ENCODE assay signal across 22 cellular contexts in the genomic region with DNA sequence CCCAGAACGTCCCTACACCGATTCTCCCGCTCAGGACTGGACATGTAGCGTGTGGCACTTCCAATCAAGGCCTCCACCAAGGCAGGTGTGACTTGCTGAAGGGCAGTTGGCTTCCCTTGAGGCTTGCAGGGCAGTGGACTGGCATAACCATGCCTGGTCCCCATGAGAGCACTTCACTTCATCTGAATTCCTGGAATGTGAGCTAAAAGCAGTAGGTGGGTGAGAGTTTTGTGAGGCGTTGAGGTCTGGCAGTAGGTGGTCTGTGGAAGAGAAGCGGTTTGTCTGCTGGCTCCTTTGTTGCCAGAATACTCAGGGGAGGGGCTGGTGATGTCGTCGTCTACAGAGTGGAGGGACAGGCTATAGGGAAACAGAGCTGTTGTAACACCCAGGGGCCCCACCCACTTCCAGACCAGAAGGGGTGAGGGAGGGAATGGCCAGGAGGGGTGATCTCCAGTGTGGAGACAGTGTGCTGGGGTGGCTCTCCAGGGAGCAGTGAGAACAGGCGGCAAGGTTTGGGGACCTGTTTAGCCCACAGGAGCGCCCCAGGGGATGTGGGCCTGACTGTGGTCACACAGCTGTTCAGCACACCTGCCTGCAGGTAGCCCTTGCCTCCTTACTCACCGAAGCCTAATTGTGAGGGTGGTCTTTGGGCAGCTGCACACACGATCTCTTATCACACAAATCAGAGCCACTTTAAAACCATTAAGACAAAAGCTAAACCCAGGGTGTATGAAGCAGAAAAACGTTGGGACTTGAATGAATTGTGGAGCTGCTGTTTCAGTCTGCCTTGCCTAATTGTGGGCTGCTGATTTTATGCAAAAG. TPM values are rescaled to one million over a fixed set of nuclear protein-coding genes. Genes with fewer than 3 reads are reported as not detected.
DNase-seq lines count a peak whose midpoint lies in the region; TF ChIP-seq lines count a peak whose summit lies in the region.
"Had no signal": no experiment of that assay in that cellular context is flagged by ENCODE, and none has a peak within 500 bp of the region (broad histone marks: within the 10 kb centered on the region; RNA-seq: fewer than 3 reads in every experiment).

No MANE protein-coding gene starts in this region.

- no peak overlapping the region for H3K4ac ChIP-seq in H9 (ENCODE audit: low read depth, low read length)

- no peaks in the 10 kb centered on the region; a peak in 1 of 7 replicates for H3K36me3 Mint-ChIP-seq in H9 (ENCODE audit: insufficient read depth in 1 of 3, low read depth in 3 of 3)
- H3K36me3 Mint-ChIP-seq: activated CD8-positive, alpha-beta memory T cell treated with anti-CD3 and anti-CD28 coated beads, Interleukin-2, amount 10 ng/mL, durations not matched to agents 7 days and 5 days; IgD-negative memory B cell; natural killer cell treated with Interleukin-12 subunit alpha and Interleukin-12 subunit beta and Interleukin-15 and Interleukin-18, amount 100 ng/mL, for 72 hours had no signal

- no peak overlapping the region for H4K91ac ChIP-seq in H9 (ENCODE audit: insufficient read length, low read depth, low read length)

- TF ChIP-seq CTCF in H9 (conservative IDR thresholded peaks at IDR 0.05) = no peak
- no peak for TF ChIP-seq CTCF in choroid plexus epithelial cell (conservative IDR thresholded peaks at IDR 0.05; ENCODE audit: low read depth, low read length)

- peak overlapping the region; percentile 56; the same call in 1 of the 2 replicates for H3K4me3 ChIP-seq in BLaER1
- H3K4me3 ChIP-seq in choroid plexus epithelial cell (ENCODE audit: low read depth, low read length) = no peak overlapping the region
- H3K4me3 ChIP-seq in mesodermal cell (ENCODE audit: extremely low read depth, insufficient read depth, low read length, poor library complexity, severe bottlenecking) = no peak overlapping the region
- H3K4me3 ChIP-seq: HAP-1, right atrium auricular region had no signal

- H2BK12ac ChIP-seq in H9 (ENCODE audit: insufficient read length, low read depth, low read length) = no peak overlapping the region

- H3K56ac ChIP-seq in H9 (ENCODE audit: insufficient read length, low read depth, low read length) = no peak overlapping the region

- no peaks in the 10 kb centered on the region for H3K79me1 ChIP-seq in H9 (ENCODE audit: insufficient read depth, low read depth, low read length, poor library complexity, severe bottlenecking)

- peak overlapping the region; percentile 9 for H3K14ac ChIP-seq in H9 (ENCODE audit: insufficient read depth, low read length)

- no peak overlapping the region for H2AK5ac ChIP-seq in H9 (ENCODE audit: insufficient read length, low read length)

- H3K4me3 Mint-ChIP-seq in H9 = no peak overlapping the region; a peak in 2 of 5 replicates
- H3K4me3 Mint-ChIP-seq: activated CD8-positive, alpha-beta memory T cell treated with anti-CD3 and anti-CD28 coated beads, Interleukin-2, amount 10 ng/mL, durations not matched to agents 7 days and 5 days; natural killer cell treated with Interleukin-12 subunit alpha and Interleukin-12 subunit beta and Interleukin-15 and Interleukin-18, amount 100 ng/mL, for 72 hours; T-helper 2 cell treated with Interferon-gamma antibody and Interleukin-4, amounts not matched to agents 5 μg/mL and 100 μg/mL, for 36 hours had no signal

- H3K79me2 ChIP-seq in H9 (ENCODE audit: insufficient read depth, low read length) = no peaks in the 10 kb centered on the region

- no peak overlapping the region for H2BK5ac ChIP-seq in H9 (ENCODE audit: insufficient read length, low read length)

- H3K4me1 Mint-ChIP-seq in H9 = peaks cover 21 to 32% of the 10 kb centered on the region in 2 experiments

- H3K9me3 Mint-ChIP-seq in H9 = no peaks in the 10 kb centered on the region
- H3K9me3 Mint-ChIP-seq: IgD-negative memory B cell; natural killer cell treated with Interleukin-12 subunit alpha and Interleukin-12 subunit beta and Interleukin-15 and Interleukin-18, amount 100 ng/mL, for 72 hours; T-helper 2 cell treated with Interferon-gamma antibody and Interleukin-4, amounts not matched to agents 5 μg/mL and 100 μg/mL, for 36 hours had no signal

- no peak overlapping the region for H2BK15ac ChIP-seq in H9 (ENCODE audit: low read depth, low read length)

- peak overlapping the region; percentile 15 for H3K18ac ChIP-seq in H9 (ENCODE audit: insufficient read length, low read depth, low read length)

- no peaks in the 10 kb centered on the region for H3K9me3 ChIP-seq in BLaER1
- no peaks in the 10 kb centered on the region for H3K9me3 ChIP-seq in H9 (ENCODE audit: control insufficient read depth, low read depth, low read length)
- no peaks in the 10 kb centered on the region for H3K9me3 ChIP-seq in mesodermal cell (ENCODE audit: control insufficient read depth, low read length)
- H3K9me3 ChIP-seq: HAP-1, right atrium auricular region had no signal

- no peaks in the 10 kb centered on the region; the same call in 1 of the 2 replicates for H3K27me3 Mint-ChIP-seq in H9 (ENCODE audit: low read depth)
- H3K27me3 Mint-ChIP-seq: IgD-negative memory B cell had no signal

- H2AFZ ChIP-seq in H9 (ENCODE audit: low read length) = no peak overlapping the region

- no peak overlapping the region for H4K8ac ChIP-seq in H9 (replicated peaks; ENCODE audit: insufficient read length, low read depth, low read length)

- no peak overlapping the region for H4K5ac ChIP-seq in H9 (ENCODE audit: insufficient read length, low read depth, low read length)

- H3T11ph ChIP-seq in H9 (ENCODE audit: low read length) = no peak overlapping the region

- H3K23ac ChIP-seq in H9 (ENCODE audit: insufficient read length, low read depth, low read length) = no peak overlapping the region

- H4K20me1 ChIP-seq in BLaER1 (no peaks in the 10 kb centered on the region), H9 (ENCODE audit: control insufficient read depth, insufficient read depth, insufficient read length) (no peaks in the 10 kb centered on the region)

- H2BK120ac ChIP-seq in H9 (ENCODE audit: low read depth, low read length, poor library complexity, severe bottlenecking) = no peak overlapping the region

- intact Hi-C loops in head of caudate nucleus (cut with DNase I) = no loop called here

- DNase-seq in H9 (peak; percentile 89), choroid plexus epithelial cell (ENCODE audit: low read depth) (peak; percentile 36), NCI-H2227 (lab: John Stamatoyannopoulos, UW; ENCODE audit: unreplicated experiment) (no peak), NCI-H2029 (lab: John Stamatoyannopoulos, UW) (no peak), head of caudate nucleus (no peak)
- DNase-seq in stimulated activated CD4-positive, alpha-beta T cell treated with anti-CD3 and anti-CD28 coated beads, Interleukin-4, amount 100 ng/mL, for 24 hours = no peak
- DNase-seq: activated CD4-positive, CD25-positive, alpha-beta regulatory T cell treated with anti-CD3 and anti-CD28 coated beads, Interleukin-2, amount 50 U/mL, for 72 hours; activated CD8-positive, alpha-beta memory T cell treated with anti-CD3 and anti-CD28 coated beads, Interleukin-2, amount 10 ng/mL, durations not matched to agents 7 days and 5 days; activated effector memory CD4-positive, alpha-beta T cell treated with Interleukin-2 at 50 U/mL for 16 hours; cerebellar nuclear complex; COR-L47; GF-D8; mammary epithelial cell; NCI-H1092; NCI-H446 had no signal

- H3K27me3 ChIP-seq in BLaER1 (no peaks in the 10 kb centered on the region), H9 (ENCODE audit: insufficient read depth, low read length) (no peaks in the 10 kb centered on the region)
- H3K27me3 ChIP-seq: right atrium auricular region had no signal

- H3K9ac ChIP-seq in BLaER1 (peak overlapping the region; percentile 27; the same call in 1 of the 2 replicates), H9 (ENCODE audit: extremely low read depth, insufficient read length, low read length) (no peak overlapping the region)

- H3K23me2 ChIP-seq in H9 (ENCODE audit: insufficient read length, low read depth, low read length, poor library complexity, severe bottlenecking) = no peaks in the 10 kb centered on the region

- H3K27ac ChIP-seq in BLaER1 (peak overlapping the region; percentile 61; the same call in 1 of the 2 replicates), H9 (ENCODE audit: insufficient read length, low read depth, low read length) (no peak overlapping the region), mesodermal cell (ENCODE audit: low read depth, low read length, severe bottlenecking) (peak overlapping the region; percentile 23)
- H3K27ac ChIP-seq: right atrium auricular region had no signal

- H3K36me3 ChIP-seq in BLaER1 (no peaks in the 10 kb centered on the region), mesodermal cell (ENCODE audit: control insufficient read depth, insufficient read depth, low read length) (no peaks in the 10 kb centered on the region)
- H3K36me3 ChIP-seq: HAP-1, right atrium auricular region had no signal

- H3K4me2 ChIP-seq in BLaER1 (peak overlapping the region; percentile 72), H9 (ENCODE audit: insufficient read depth, insufficient read length, low read length) (no peak overlapping the region)

- no peak overlapping the region for H2BK20ac ChIP-seq in H9 (ENCODE audit: low read depth, low read length, poor library complexity, severe bottlenecking)

- H3K4me1 ChIP-seq in BLaER1 (peaks cover 48% of the 10 kb centered on the region), H9 (ENCODE audit: insufficient read depth, low read length) (peaks cover 2% of the 10 kb centered on the region; the same call in 1 of the 2 replicates), mesodermal cell (ENCODE audit: control insufficient read depth, insufficient read depth, low read length, poor library complexity, severe bottlenecking) (peaks cover 8% of the 10 kb centered on the region)
- H3K4me1 ChIP-seq: HAP-1, right atrium auricular region had no signal

- WGBS in H9 (ENCODE audit: extremely low coverage, insufficient read length, low lambda C conversion rate) = no CpG with 5 or more reads among the region's 13 CpGs
- 40 to 50% methylated on average over 8 to 10 of the region's 13 CpGs for WGBS in mesodermal cell (ENCODE audit: insufficient coverage in 2 of 2), 2 experiments

- H3K27ac Mint-ChIP-seq in H9 = peak overlapping the region; percentile 73 to 97 (median 95)
- H3K27ac Mint-ChIP-seq: activated CD8-positive, alpha-beta memory T cell treated with anti-CD3 and anti-CD28 coated beads, Interleukin-2, amount 10 ng/mL, durations not matched to agents 7 days and 5 days; T-helper 2 cell treated with Interferon-gamma antibody and Interleukin-4, amounts not matched to agents 5 μg/mL and 100 μg/mL, for 36 hours had no signal

RNA-seq across cellular contexts. Expression of gene ALKAL2, which starts 21.5 kb away (rescaled TPM):
- 0.48 and 0.68 TPM in 2 replicates for total RNA-seq in H9 (2021)
- polyA plus RNA-seq in mesodermal cell (2013, experiment 1 of 2) = 0.66 TPM
- 1.0 TPM for polyA plus RNA-seq in mesodermal cell (2013, experiment 2 of 2)
- total RNA-seq: activated CD8-positive, alpha-beta memory T cell treated with anti-CD3 and anti-CD28 coated beads, Interleukin-2, amount 10 ng/mL, durations not matched to agents 7 days and 5 days; mammary epithelial cell had no signal
- polyA plus RNA-seq: mammary epithelial cell had no signal

RNA-seq across cellular contexts. Expression of gene ACP1, which starts 44.6 kb away (rescaled TPM):
- total RNA-seq in H9 (2021) = 135 and 143 TPM in 2 replicates
- 127 TPM for polyA plus RNA-seq in mesodermal cell (2013, experiment 1 of 2)
- polyA plus RNA-seq in mesodermal cell (2013, experiment 2 of 2) = 126 TPM

RNA-seq across cellular contexts. Expression of gene SH3YL1, which starts 45.5 kb away (rescaled TPM):
- 25.3 and 26.5 TPM in 2 replicates for total RNA-seq in H9 (2021)
- 19.6 TPM for polyA plus RNA-seq in mesodermal cell (2013, experiment 1 of 2)
- 22.7 TPM for polyA plus RNA-seq in mesodermal cell (2013, experiment 2 of 2)

Comparison
In these comparisons a context has a peak if more than half of its experiments do, and no peak if none do; other contexts are left out.
1. DNase-seq: peak in H9 (single experiment) and choroid plexus epithelial cell (single experiment); none in NCI-H2227 (single experiment), NCI-H2029 (single experiment), stimulated activated CD4-positive, alpha-beta T cell treated with anti-CD3 and anti-CD28 coated beads, Interleukin-4, amount 100 ng/mL, for 24 hours (single experiment) and head of caudate nucleus (0 of 42).